In genomic region chr16:568401-569258, GRCh38 we compare ENCODE assay signal across 8 cellular contexts. TPM values are rescaled to one million over a fixed set of nuclear protein-coding genes. Genes with fewer than 3 reads are reported as not detected.
DNase-seq lines count a peak whose midpoint lies in the region; ATAC-seq and TF ChIP-seq lines count a peak whose summit lies in the region.

No MANE protein-coding gene starts in this region.

- no peak overlapping the region for H4K12ac ChIP-seq in trophoblast cell (ENCODE audit: low read depth, low read length)

- WGBS in endodermal cell (ENCODE audit: insufficient coverage in 1 of 2, insufficient read length in 1 of 2), 2 experiments = 87 to 89% methylated on average over 11 of the region's 11 CpGs
- whole genome bisulfite sequencing in trophoblast cell (ENCODE audit: extremely low coverage, insufficient coverage, insufficient read length) = no CpG with 5 or more reads among the region's 11 CpGs

- H3K9ac ChIP-seq in DND-41 (ENCODE audit: low read depth, low read length) (peak overlapping the region; percentile 93), OCI-LY3 (ENCODE audit: low read length) (peak overlapping the region; percentile 85), endodermal cell (ENCODE audit: extremely low read depth, low read length, poor library complexity, severe bottlenecking) (peak overlapping the region; percentile 25), trophoblast cell (ENCODE audit: low read length) (no peak overlapping the region)

- H3K27me3 ChIP-seq in DND-41 (ENCODE audit: insufficient read depth, low read length, poor library complexity) = no peaks in the 10 kb centered on the region
- no peaks in the 10 kb centered on the region for H3K27me3 ChIP-seq in OCI-LY3 (ENCODE audit: low read depth, low read length)
- no peaks in the 10 kb centered on the region for H3K27me3 ChIP-seq in endodermal cell (ENCODE audit: control insufficient read depth, insufficient read depth, low read length, poor library complexity, severe bottlenecking)
- no peaks in the 10 kb centered on the region for H3K27me3 ChIP-seq in trophoblast cell (ENCODE audit: insufficient read depth, low read length)

- peak overlapping the region; percentile 68 to 99; a peak in 3 of 4 replicates for H3K4me3 ChIP-seq in DND-41 (ENCODE audit: low read depth in 1 of 2, low read length in 2 of 2)
- H3K4me3 ChIP-seq in OCI-LY3 (ENCODE audit: low read length) = peak overlapping the region; percentile 93
- peak overlapping the region; percentile 72 for H3K4me3 ChIP-seq in endodermal cell (ENCODE audit: low read length)
- no peak overlapping the region for H3K4me3 ChIP-seq in trophoblast cell (ENCODE audit: low read depth, low read length)

- H3K14ac ChIP-seq in trophoblast cell (ENCODE audit: low read length) = no peak overlapping the region

- H2BK12ac ChIP-seq in trophoblast cell (ENCODE audit: low read length) = no peak overlapping the region

- peak overlapping the region; percentile 80 for H3K4me3 Mint-ChIP-seq in endodermal cell

- TF ChIP-seq CTCF in DND-41 (IDR thresholded peaks at IDR 0.05; ENCODE audit: borderline replicate concordance, extremely low read depth, low read length, poor library complexity, severe bottlenecking) = no peak
- no peak for TF ChIP-seq CTCF in OCI-LY3 (IDR thresholded peaks at IDR 0.05; ENCODE audit: low read depth, low read length)
- no peak for TF ChIP-seq CTCF in endodermal cell (conservative IDR thresholded peaks at IDR 0.05)

- H3K18ac ChIP-seq in trophoblast cell (ENCODE audit: low read length) = no peak overlapping the region

- H3K27me3 Mint-ChIP-seq in endodermal cell (ENCODE audit: insufficient read depth) = no peaks in the 10 kb centered on the region

- H3K4me1 ChIP-seq in DND-41 (ENCODE audit: insufficient read depth, low read length) (peaks cover 49% of the 10 kb centered on the region), OCI-LY3 (ENCODE audit: low read length) (peaks cover 32% of the 10 kb centered on the region), endodermal cell (ENCODE audit: control insufficient read depth, insufficient read depth, low read length) (peaks cover 7% of the 10 kb centered on the region), trophoblast cell (ENCODE audit: control insufficient read depth in 1 of 2, insufficient read depth in 2 of 2, low read length in 2 of 2) (peaks cover 30 to 37% of the 10 kb centered on the region in 2 experiments)

- H3K79me2 ChIP-seq in DND-41 (ENCODE audit: insufficient read depth, low read length) (peaks cover 40% of the 10 kb centered on the region), OCI-LY3 (ENCODE audit: low read length) (peaks cover 14% of the 10 kb centered on the region), trophoblast cell (ENCODE audit: control insufficient read depth, insufficient read depth, low read length, poor library complexity) (peaks cover 3% of the 10 kb centered on the region)

- H2AK5ac ChIP-seq in trophoblast cell (ENCODE audit: low read length) = peak overlapping the region; percentile 66

- H3K23ac ChIP-seq in trophoblast cell (ENCODE audit: low read length) = no peak overlapping the region

- H3K27ac ChIP-seq in DND-41 (ENCODE audit: low read length) = peak overlapping the region; percentile 90
- H3K27ac ChIP-seq in OCI-LY3 (ENCODE audit: low read length) = peak overlapping the region; percentile 77
- no peak overlapping the region for H3K27ac ChIP-seq in endodermal cell (ENCODE audit: low read depth, low read length)
- H3K27ac ChIP-seq in trophoblast cell (ENCODE audit: low read depth, low read length) = no peak overlapping the region

- peaks cover 6% of the 10 kb centered on the region for H3K36me3 Mint-ChIP-seq in endodermal cell (ENCODE audit: low read depth)

- DNase-seq in DND-41 (no peak), endodermal cell (no peak), trophoblast cell (no peak), amygdala (lab: John Stamatoyannopoulos, UW) (no peak), anterior cingulate cortex (lab: John Stamatoyannopoulos, UW) (no peak), GDM1 (lab: John Stamatoyannopoulos, UW) (no peak)

- H3K79me1 ChIP-seq in trophoblast cell (ENCODE audit: low read length) = peaks cover 11% of the 10 kb centered on the region

- H4K91ac ChIP-seq in trophoblast cell (ENCODE audit: low read depth, low read length) = peak overlapping the region; percentile 94

- H4K8ac ChIP-seq in trophoblast cell (ENCODE audit: low read depth, low read length) = peak overlapping the region; percentile 98

- peaks cover 21% of the 10 kb centered on the region for H3K4me1 Mint-ChIP-seq in endodermal cell

- no peaks in the 10 kb centered on the region for H3K9me3 Mint-ChIP-seq in endodermal cell

- peaks cover 13% of the 10 kb centered on the region for H3K36me3 ChIP-seq in DND-41 (ENCODE audit: insufficient read depth, low read length)
- no peaks in the 10 kb centered on the region for H3K36me3 ChIP-seq in OCI-LY3 (replicated peaks; ENCODE audit: low read depth, low read length)
- H3K36me3 ChIP-seq in endodermal cell (ENCODE audit: control insufficient read depth, insufficient read depth, low read length) = peaks cover 4% of the 10 kb centered on the region
- H3K36me3 ChIP-seq in trophoblast cell (ENCODE audit: control insufficient read depth in 1 of 2, insufficient read depth in 2 of 2, low read length in 2 of 2) = peaks cover 4 to 6% of the 10 kb centered on the region in 2 experiments

- no peak for ATAC-seq in DND-41 (ENCODE audit: insufficient read depth, low read depth)
- ATAC-seq in HG03139 (IDR thresholded peaks at IDR 0.05; ENCODE audit: unreplicated experiment) = no peak

- peak overlapping the region; percentile 86 for H3K27ac Mint-ChIP-seq in endodermal cell

- H3K9me3 ChIP-seq in DND-41 (ENCODE audit: insufficient read depth, low read length, severe bottlenecking) (no peaks in the 10 kb centered on the region), OCI-LY3 (ENCODE audit: insufficient read depth, low read length) (no peaks in the 10 kb centered on the region), endodermal cell (ENCODE audit: control insufficient read depth, low read length) (no peaks in the 10 kb centered on the region), trophoblast cell (ENCODE audit: insufficient read depth, low read depth, low read length) (peaks cover 5% of the 10 kb centered on the region)

- H2BK120ac ChIP-seq in trophoblast cell (ENCODE audit: insufficient read depth, low read length, poor library complexity) = no peak overlapping the region

- no peak overlapping the region for H3K4ac ChIP-seq in trophoblast cell (ENCODE audit: low read depth, low read length)

- peak overlapping the region; percentile 93 for H2AFZ ChIP-seq in DND-41 (ENCODE audit: low read depth, low read length)
- no peak overlapping the region for H2AFZ ChIP-seq in OCI-LY3 (ENCODE audit: low read depth, low read length)
- peak overlapping the region; percentile 62 for H2AFZ ChIP-seq in trophoblast cell (ENCODE audit: insufficient read depth, low read length, poor library complexity)

- peak overlapping the region; percentile 95 for H3K4me2 ChIP-seq in DND-41 (ENCODE audit: insufficient read depth, low read length)
- H3K4me2 ChIP-seq in OCI-LY3 (ENCODE audit: low read length) = peak overlapping the region; percentile 83
- H3K4me2 ChIP-seq in trophoblast cell (ENCODE audit: low read length) = peak overlapping the region; percentile 76

- peaks cover 22% of the 10 kb centered on the region for H4K20me1 ChIP-seq in DND-41 (ENCODE audit: insufficient read depth, low read length)
- no peaks in the 10 kb centered on the region for H4K20me1 ChIP-seq in OCI-LY3 (ENCODE audit: insufficient read depth, low read length)

- H2BK5ac ChIP-seq in trophoblast cell (ENCODE audit: low read depth, low read length, poor library complexity) = no peak overlapping the region

RNA-seq across cellular contexts. Expression of gene PIGQ, which starts 1.1 kb away (rescaled TPM):
- total RNA-seq in endodermal cell = 100 to 1,000 TPM; 128 to 129 TPM
- polyA plus RNA-seq in endodermal cell (2013, experiment 1 of 2) = 61.9 TPM
- 52.5 TPM for polyA plus RNA-seq in endodermal cell (2013, experiment 2 of 2)
- polyA plus RNA-seq in trophoblast cell (2013) = 26.7 and 27.0 TPM in 2 replicates

RNA-seq across cellular contexts. Expression of gene NHLRC4, which starts 1.8 kb away (rescaled TPM):
- 1 to 10 TPM; 1.1 TPM for total RNA-seq in endodermal cell
- 0.78 TPM for polyA plus RNA-seq in endodermal cell (2013, experiment 1 of 2)
- 0.87 TPM for polyA plus RNA-seq in endodermal cell (2013, experiment 2 of 2)
- 0.25 and 0.28 TPM in 2 replicates for polyA plus RNA-seq in trophoblast cell (2013)

RNA-seq across cellular contexts. Expression of gene PRR35, which starts 8.4 kb away (rescaled TPM):
- under 1 TPM; 0.29 to 0.62 TPM for total RNA-seq in endodermal cell
- 0.18 TPM for polyA plus RNA-seq in endodermal cell (2013, experiment 1 of 2)
- polyA plus RNA-seq in endodermal cell (2013, experiment 2 of 2) = 0.12 TPM
- polyA plus RNA-seq in trophoblast cell (2013) = 0.04 TPM in 2 replicates

RNA-seq across cellular contexts. Expression of gene RAB40C, which starts 21.2 kb away (rescaled TPM):
- 10 to 100 TPM; 21.3 to 25.9 TPM for total RNA-seq in endodermal cell
- polyA plus RNA-seq in endodermal cell (2013, experiment 1 of 2) = 24.0 TPM
- polyA plus RNA-seq in endodermal cell (2013, experiment 2 of 2) = 23.0 TPM
- polyA plus RNA-seq in trophoblast cell (2013) = 26.3 and 27.6 TPM in 2 replicates

RNA-seq across cellular contexts. Expression of gene CAPN15, which starts 41.1 kb away (rescaled TPM):
- total RNA-seq in endodermal cell = 10 to 100 TPM; 55.3 to 76.1 TPM
- 23.1 TPM for polyA plus RNA-seq in endodermal cell (2013, experiment 1 of 2)
- 20.1 TPM for polyA plus RNA-seq in endodermal cell (2013, experiment 2 of 2)
- polyA plus RNA-seq in trophoblast cell (2013) = 22.8 and 23.9 TPM in 2 replicates

Comparison
In these comparisons a context has a peak if more than half of its experiments do, and no peak if none do; other contexts are left out.
1. H3K27ac ChIP-seq: peak in DND-41 (single experiment) and OCI-LY3 (single experiment); none in endodermal cell (single experiment) and trophoblast cell (single experiment).
2. Peak in every context shown above with its lines, with median percentiles within 50 percentile points of each other: H3K4me2 ChIP-seq.